ENCODE assay signal across 29 cellular contexts in genomic region chr3:182544542-182544941, GRCh38.
"Had no signal": no experiment of that assay in that cellular context is flagged by ENCODE, and none has a peak within 500 bp of the region (broad histone marks: within the 10 kb centered on the region; RNA-seq: fewer than 3 reads in every experiment).

No MANE protein-coding gene starts in this region.

- H3K4me1 ChIP-seq: foreskin keratinocyte, gastroesophageal sphincter, heart left ventricle, left lung, parathyroid adenoma, right atrium auricular region, stomach, thyroid gland had no signal

- FAIRE-seq: colon, kidney had no signal

- H2AFZ ChIP-seq: hepatocyte, parathyroid adenoma had no signal

- H3K9ac ChIP-seq: parathyroid adenoma had no signal

- H3K27me3 ChIP-seq: dorsolateral prefrontal cortex, foreskin keratinocyte, gastroesophageal sphincter, heart left ventricle, hepatocyte, left lung, right atrium auricular region, stomach, thyroid gland had no signal

- H3K9me3 ChIP-seq: gastroesophageal sphincter, heart left ventricle, left lung, mucosa of descending colon, right atrium auricular region, stomach, thyroid gland had no signal

- DNase-seq: dorsolateral prefrontal cortex; effector CD4-positive, alpha-beta T cell; endodermal cell; foreskin keratinocyte; heart left ventricle; kidney; left cardiac atrium; left lung; mesenchymal stem cell; mucosa of descending colon; naive B cell; stimulated activated CD4-positive, alpha-beta T cell treated with anti-CD3 and anti-CD28 coated beads, Interleukin-12 subunit alpha, Interleukin-12 subunit beta, amount 100 ng/mL, for 4 hours; stimulated activated CD4-positive, alpha-beta T cell treated with anti-CD3 and anti-CD28 coated beads, Interleukin-1b, Interleukin-23, amount 100 ng/mL, for 48 hours; stimulated activated CD4-positive, alpha-beta T cell treated with anti-CD3 and anti-CD28 coated beads, Interleukin-4, amount 100 ng/mL, for 1 hour; stimulated activated naive CD4-positive, alpha-beta T cell treated with Interleukin-2 at 50 U/mL for 16 hours; stomach; thyroid gland; trophoblast cell had no signal

- H3K27ac ChIP-seq: dorsolateral prefrontal cortex, epithelial cell of prostate, foreskin keratinocyte, gastroesophageal sphincter, heart left ventricle, hepatocyte, left lung, parathyroid adenoma, right atrium auricular region, stomach, thyroid gland had no signal

- H3K36me3 ChIP-seq: gastroesophageal sphincter, heart left ventricle, left lung, right atrium auricular region, stomach, thyroid gland had no signal

- ATAC-seq: esophagus mucosa; foreskin keratinocyte; gastroesophageal sphincter; heart left ventricle; left cardiac atrium; left lung; mucosa of descending colon; natural killer cell treated with Interleukin-12 subunit alpha and Interleukin-12 subunit beta and Interleukin-15 and Interleukin-18, amount 100 ng/mL, for 72 hours; sciatic nerve; stimulated activated effector memory CD8-positive, alpha-beta T cell treated with anti-CD3 and anti-CD28 coated beads, Interleukin-12 subunit alpha, Interleukin-12 subunit beta, amount 100 ng/mL, for 72 hours had no signal

- H3K4me2 ChIP-seq: hepatocyte, smooth muscle cell had no signal

- H3K4me3 ChIP-seq: dorsolateral prefrontal cortex, gastroesophageal sphincter, heart left ventricle, hepatocyte, left lung, mucosa of descending colon, right atrium auricular region, smooth muscle cell, stomach, thyroid gland had no signal

- H3K79me2 ChIP-seq: hepatocyte, parathyroid adenoma had no signal
